Comparison of ENCODE assay signal across 20 cellular contexts in the genomic region with DNA sequence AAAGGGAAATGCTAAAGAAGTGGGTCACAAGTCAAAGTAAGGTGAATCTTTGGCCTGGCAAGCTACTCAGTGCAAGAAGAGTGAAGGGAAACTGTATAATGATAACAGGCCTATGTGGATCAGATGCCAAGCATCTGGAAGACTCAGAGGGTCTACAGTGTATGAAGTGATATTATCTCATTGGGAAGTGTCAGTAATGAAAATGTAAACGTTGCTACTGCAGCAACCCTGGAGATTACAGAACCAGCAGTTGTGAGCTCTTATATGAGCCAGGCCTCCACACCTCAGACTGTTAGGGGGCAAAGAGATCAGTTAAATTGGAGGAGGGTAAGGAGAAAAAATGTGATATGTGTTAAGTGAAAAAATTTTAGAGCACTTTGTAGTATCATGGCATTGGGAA.
"Had no signal": no experiment of that assay in that cellular context is flagged by ENCODE, and none has a peak within 500 bp of the region (broad histone marks: within the 10 kb centered on the region; RNA-seq: fewer than 3 reads in every experiment).

No MANE protein-coding gene starts in this region.

- H3K4me3 Mint-ChIP-seq: IgD-negative memory B cell had no signal

- H3K4me3 ChIP-seq: K562, SJSA1 had no signal

- H3K27ac Mint-ChIP-seq: IgD-negative memory B cell had no signal

- DNase-seq: Kasumi-1, MM.1S, NCI-H1092 treated with DMSO at 0.1 percent for 48 hours, NCI-H1436, NCI-H187, NCI-H2029, NCI-H2081 treated with DMSO at 0.1 percent for 48 hours, NCI-H2171, NCI-H510A, NCI-H524 treated with DMSO at 0.1 percent for 48 hours, NCI-H774, PC-3, SHP77 treated with DMSO at 0.1 percent for 48 hours had no signal

- H3K27me3 ChIP-seq: SJSA1 had no signal

- H3K36me3 ChIP-seq: SJSA1 had no signal

- H3K9ac ChIP-seq: KMS-11 had no signal

- H3K27ac ChIP-seq: HL-60, KMS-11, RWPE1, SJSA1 had no signal

- H3K4me1 Mint-ChIP-seq: IgD-negative memory B cell had no signal

- H3K9me3 ChIP-seq: SJSA1 had no signal

- ATAC-seq: K562, Panc1, PC-3 had no signal

- H3K36me3 Mint-ChIP-seq: IgD-negative memory B cell had no signal

- H3K4me2 ChIP-seq: KMS-11 had no signal
